In genomic region chr1:29520571-29521437, GRCh38 we compare ENCODE assay signal across 1 cellular context.
TF ChIP-seq lines count a peak whose summit lies in the region.

No MANE protein-coding gene starts in this region.

TF ChIP-seq in HEK293, 187 proteins besides CTCF, POLR2A, EP300 and RAD21 (continued from another document):
- TF ChIP-seq ZNF639 (tag by site-specific recombination; IDR thresholded peaks at IDR 0.05) (no peak), MEIS1 (CRISPR knock-in tag; IDR thresholded peaks at IDR 0.05; ENCODE audit: borderline replicate concordance) (no peak), SCRT2 (tag by site-specific recombination; IDR thresholded peaks at IDR 0.05) (0 out of 2 replicates have a peak, but pooled peaks have one; percentile 12), ZNF76 (tag by site-specific recombination; IDR thresholded peaks at IDR 0.05; ENCODE audit: borderline replicate concordance, low read depth) (no peak), EGR2 (tag by site-specific recombination; IDR thresholded peaks at IDR 0.05; ENCODE audit: low read depth) (peak; percentile 90), ZNF747 (tag by site-specific recombination; IDR thresholded peaks at IDR 0.05) (no peak), ZSCAN23 (tag by site-specific recombination; IDR thresholded peaks at IDR 0.05) (no peak), ZNF140 (tag by site-specific recombination; IDR thresholded peaks at IDR 0.05) (no peak), ZFHX2 (tag by site-specific recombination; conservative IDR thresholded peaks at IDR 0.05) (peak; percentile 92)
